1 cellular context compared by ENCODE assay signal in the genomic region with DNA sequence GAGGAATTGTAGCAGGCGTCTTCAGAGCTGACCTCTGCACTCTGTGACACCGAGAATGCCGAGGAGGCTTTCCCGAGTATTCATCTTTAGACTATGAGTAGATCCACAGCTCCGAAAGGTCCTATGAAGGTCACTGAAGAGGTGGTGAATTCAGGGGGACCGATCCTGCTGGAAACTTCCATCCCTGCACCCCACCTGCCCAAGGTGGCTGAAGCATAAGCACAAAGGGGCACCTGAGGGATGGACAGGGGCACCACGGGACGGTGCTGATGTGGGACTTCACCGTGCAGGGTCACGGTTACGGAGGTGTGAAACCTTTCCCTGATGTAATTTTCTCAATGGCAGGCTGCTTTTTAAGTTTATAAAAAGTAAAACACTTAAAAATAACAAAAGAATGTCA.
TF ChIP-seq lines count a peak whose summit lies in the region.

No MANE protein-coding gene starts in this region.

TF ChIP-seq in GM12878, 131 proteins besides CTCF, POLR2A, EP300 and RAD21:
- TF ChIP-seq, protein P1, sequence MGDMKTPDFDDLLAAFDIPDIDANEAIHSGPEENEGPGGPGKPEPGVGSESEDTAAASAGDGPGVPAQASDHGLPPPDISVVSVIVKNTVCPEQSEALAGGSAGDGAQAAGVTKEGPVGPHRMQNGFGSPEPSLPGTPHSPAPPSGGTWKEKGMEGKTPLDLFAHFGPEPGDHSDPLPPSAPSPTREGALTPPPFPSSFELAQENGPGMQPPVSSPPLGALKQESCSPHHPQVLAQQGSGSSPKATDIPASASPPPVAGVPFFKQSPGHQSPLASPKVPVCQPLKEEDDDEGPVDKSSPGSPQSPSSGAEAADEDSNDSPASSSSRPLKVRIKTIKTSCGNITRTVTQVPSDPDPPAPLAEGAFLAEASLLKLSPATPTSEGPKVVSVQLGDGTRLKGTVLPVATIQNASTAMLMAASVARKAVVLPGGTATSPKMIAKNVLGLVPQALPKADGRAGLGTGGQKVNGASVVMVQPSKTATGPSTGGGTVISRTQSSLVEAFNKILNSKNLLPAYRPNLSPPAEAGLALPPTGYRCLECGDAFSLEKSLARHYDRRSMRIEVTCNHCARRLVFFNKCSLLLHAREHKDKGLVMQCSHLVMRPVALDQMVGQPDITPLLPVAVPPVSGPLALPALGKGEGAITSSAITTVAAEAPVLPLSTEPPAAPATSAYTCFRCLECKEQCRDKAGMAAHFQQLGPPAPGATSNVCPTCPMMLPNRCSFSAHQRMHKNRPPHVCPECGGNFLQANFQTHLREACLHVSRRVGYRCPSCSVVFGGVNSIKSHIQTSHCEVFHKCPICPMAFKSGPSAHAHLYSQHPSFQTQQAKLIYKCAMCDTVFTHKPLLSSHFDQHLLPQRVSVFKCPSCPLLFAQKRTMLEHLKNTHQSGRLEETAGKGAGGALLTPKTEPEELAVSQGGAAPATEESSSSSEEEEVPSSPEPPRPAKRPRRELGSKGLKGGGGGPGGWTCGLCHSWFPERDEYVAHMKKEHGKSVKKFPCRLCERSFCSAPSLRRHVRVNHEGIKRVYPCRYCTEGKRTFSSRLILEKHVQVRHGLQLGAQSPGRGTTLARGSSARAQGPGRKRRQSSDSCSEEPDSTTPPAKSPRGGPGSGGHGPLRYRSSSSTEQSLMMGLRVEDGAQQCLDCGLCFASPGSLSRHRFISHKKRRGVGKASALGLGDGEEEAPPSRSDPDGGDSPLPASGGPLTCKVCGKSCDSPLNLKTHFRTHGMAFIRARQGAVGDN (IDR thresholded peaks at IDR 0.05): no peak
